ENCODE assay signal across 1 cellular context in the genomic region with DNA sequence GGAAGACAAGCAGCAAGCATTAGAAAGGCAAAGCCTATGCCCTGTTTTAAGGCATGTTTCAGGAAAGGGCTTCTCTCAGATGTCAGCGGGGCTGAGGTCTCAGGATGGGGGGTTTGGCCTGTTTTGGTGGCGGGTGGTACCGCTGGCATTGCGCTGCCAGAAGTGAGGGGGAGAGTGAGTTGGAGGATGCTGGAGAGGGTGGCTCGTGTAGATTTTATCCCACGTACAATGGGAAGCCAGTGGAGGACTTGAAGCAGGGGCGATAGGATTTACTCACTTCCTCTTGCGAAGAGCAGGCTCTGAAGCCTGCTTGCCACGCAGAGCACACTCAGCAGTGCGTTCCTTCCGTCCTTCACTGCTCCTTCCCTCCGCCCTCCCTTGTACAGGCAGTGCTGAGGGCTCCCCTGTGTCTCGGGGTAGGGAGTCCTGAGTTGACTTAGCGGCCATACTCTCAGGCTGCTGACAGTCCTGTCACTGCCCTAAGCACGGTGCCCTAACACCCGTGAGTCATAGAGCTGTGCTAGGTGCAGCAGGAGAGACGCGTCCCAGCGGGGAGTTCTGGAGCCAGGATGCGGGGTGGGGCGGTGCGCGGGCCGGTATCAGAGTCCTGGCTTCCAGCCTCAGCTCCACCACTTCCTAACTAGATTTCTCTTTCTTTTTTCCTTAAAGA.
TF ChIP-seq lines count a peak whose summit lies in the region.

No MANE protein-coding gene starts in this region.

TF ChIP-seq in K562, 482 proteins besides CTCF, POLR2A, EP300 and RAD21 (continued from another document):
- no peak for TF ChIP-seq PREB (CRISPR knock-in tag; IDR thresholded peaks at IDR 0.05)
- peak; percentile 18 for TF ChIP-seq HNRNPLL (IDR thresholded peaks at IDR 0.05; ENCODE audit: low read depth, low read length, poor library complexity, severe bottlenecking)
- 0 out of 2 replicates have a peak, but pooled peaks have one; percentile 14 for TF ChIP-seq ARID1B (IDR thresholded peaks at IDR 0.05)
- TF ChIP-seq, protein P1, sequence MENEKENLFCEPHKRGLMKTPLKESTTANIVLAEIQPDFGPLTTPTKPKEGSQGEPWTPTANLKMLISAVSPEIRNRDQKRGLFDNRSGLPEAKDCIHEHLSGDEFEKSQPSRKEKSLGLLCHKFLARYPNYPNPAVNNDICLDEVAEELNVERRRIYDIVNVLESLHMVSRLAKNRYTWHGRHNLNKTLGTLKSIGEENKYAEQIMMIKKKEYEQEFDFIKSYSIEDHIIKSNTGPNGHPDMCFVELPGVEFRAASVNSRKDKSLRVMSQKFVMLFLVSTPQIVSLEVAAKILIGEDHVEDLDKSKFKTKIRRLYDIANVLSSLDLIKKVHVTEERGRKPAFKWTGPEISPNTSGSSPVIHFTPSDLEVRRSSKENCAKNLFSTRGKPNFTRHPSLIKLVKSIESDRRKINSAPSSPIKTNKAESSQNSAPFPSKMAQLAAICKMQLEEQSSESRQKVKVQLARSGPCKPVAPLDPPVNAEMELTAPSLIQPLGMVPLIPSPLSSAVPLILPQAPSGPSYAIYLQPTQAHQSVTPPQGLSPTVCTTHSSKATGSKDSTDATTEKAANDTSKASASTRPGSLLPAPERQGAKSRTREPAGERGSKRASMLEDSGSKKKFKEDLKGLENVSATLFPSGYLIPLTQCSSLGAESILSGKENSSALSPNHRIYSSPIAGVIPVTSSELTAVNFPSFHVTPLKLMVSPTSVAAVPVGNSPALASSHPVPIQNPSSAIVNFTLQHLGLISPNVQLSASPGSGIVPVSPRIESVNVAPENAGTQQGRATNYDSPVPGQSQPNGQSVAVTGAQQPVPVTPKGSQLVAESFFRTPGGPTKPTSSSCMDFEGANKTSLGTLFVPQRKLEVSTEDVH (IDR thresholded peaks at IDR 0.05; ENCODE audit: low read depth, partially characterized antibody) = no peak
- TF ChIP-seq HNRNPL (IDR thresholded peaks at IDR 0.05; ENCODE audit: low read depth, low read length) = no peak
- TF ChIP-seq SPI1 (IDR thresholded peaks at IDR 0.05; ENCODE audit: borderline replicate concordance, low read depth, low read length) = peak; percentile 86
- 0 out of 2 replicates have a peak, but pooled peaks have one; percentile 13 for TF ChIP-seq JUN (IDR thresholded peaks at IDR 0.05; ENCODE audit: borderline replicate concordance, low read depth, low read length)
- no peak for TF ChIP-seq JUN (CRISPR knock-in tag; IDR thresholded peaks at IDR 0.05; ENCODE audit: borderline replicate concordance)
- no peak for TF ChIP-seq ILK (tag; IDR thresholded peaks at IDR 0.05; ENCODE audit: borderline replicate concordance, low read depth)
- no peak for TF ChIP-seq TOE1 (IDR thresholded peaks at IDR 0.05; ENCODE audit: borderline replicate concordance)
- TF ChIP-seq TOE1 (CRISPR knock-in tag; IDR thresholded peaks at IDR 0.05; ENCODE audit: borderline replicate concordance, low read depth) = no peak
- TF ChIP-seq MEIS2 (IDR thresholded peaks at IDR 0.05; ENCODE audit: partially characterized antibody) = peak; percentile 5
- 0 out of 2 replicates have a peak, but pooled peaks have one; percentile 22 for TF ChIP-seq LCOR (CRISPR knock-in tag; IDR thresholded peaks at IDR 0.05)
- TF ChIP-seq TFAM (CRISPR knock-in tag; conservative IDR thresholded peaks at IDR 0.05) = no peak
- TF ChIP-seq PHF21A (IDR thresholded peaks at IDR 0.05; ENCODE audit: borderline replicate concordance, low read depth) = no peak
- TF ChIP-seq SRSF1 (IDR thresholded peaks at IDR 0.05; ENCODE audit: low read depth, low read length) = no peak
- no peak; the same call in 1 of the 2 replicates for TF ChIP-seq STAG1 (CRISPR knock-in tag; IDR thresholded peaks at IDR 0.05; ENCODE audit: borderline replicate concordance)
- peak in 1 of 3 experiments; percentile 59 for TF ChIP-seq YY1 (IDR thresholded peaks at IDR 0.05; ENCODE audit: borderline replicate concordance in 1 of 3, control insufficient read depth in 1 of 3, extremely low read depth in 1 of 3, insufficient read depth in 3 of 3, insufficient read length in 1 of 3, insufficient replicate concordance in 2 of 3, low read depth in 1 of 3, low read length in 2 of 3)
- TF ChIP-seq SIRT6 (IDR thresholded peaks at IDR 0.05; ENCODE audit: low read depth, low read length) = no peak
- no peak for TF ChIP-seq KHSRP (IDR thresholded peaks at IDR 0.05)
- TF ChIP-seq CREBBP (IDR thresholded peaks at IDR 0.05; ENCODE audit: low read depth, low read length) = no peak
